ENCODE assay signal across 1 cellular context in the genomic region with DNA sequence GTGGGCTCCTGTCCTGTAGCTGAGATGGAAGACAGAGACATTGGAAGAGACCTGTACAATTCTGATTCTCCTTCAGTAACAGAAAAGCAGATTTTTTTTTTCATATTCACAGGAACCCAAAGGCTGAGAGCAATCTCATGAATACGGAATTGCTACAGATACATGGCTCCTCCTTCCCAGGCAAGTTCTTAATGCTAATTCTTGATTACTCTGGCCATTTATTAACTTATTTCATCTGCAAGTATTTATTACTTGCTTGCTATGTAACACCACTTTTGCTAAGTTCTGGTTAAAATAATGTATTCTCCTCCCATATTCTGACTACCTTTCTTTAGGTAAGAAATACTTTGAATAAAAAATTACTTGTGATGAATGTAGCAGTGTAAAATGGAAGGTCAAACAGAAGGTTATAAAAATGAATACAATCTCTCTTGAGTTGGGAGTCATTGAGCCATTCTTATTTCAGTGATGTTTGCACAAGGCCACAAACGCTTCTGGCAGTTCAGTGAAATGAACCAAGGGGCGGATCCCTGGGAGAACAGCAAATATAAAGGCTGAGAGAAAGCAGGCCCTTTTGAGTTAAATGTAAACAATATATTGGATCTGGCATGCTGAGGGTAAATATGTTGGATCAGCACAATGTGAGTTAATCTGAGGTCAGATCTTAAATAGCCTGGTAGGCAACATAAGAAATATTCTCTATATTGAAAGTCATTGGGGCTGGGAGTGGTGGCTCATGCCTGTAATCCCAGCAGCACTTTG.
TF ChIP-seq lines count a peak whose summit lies in the region.

No MANE protein-coding gene starts in this region.

TF ChIP-seq in HepG2, 621 proteins besides CTCF, POLR2A, EP300 and RAD21 (continued from another document):
- TF ChIP-seq, protein P1, sequence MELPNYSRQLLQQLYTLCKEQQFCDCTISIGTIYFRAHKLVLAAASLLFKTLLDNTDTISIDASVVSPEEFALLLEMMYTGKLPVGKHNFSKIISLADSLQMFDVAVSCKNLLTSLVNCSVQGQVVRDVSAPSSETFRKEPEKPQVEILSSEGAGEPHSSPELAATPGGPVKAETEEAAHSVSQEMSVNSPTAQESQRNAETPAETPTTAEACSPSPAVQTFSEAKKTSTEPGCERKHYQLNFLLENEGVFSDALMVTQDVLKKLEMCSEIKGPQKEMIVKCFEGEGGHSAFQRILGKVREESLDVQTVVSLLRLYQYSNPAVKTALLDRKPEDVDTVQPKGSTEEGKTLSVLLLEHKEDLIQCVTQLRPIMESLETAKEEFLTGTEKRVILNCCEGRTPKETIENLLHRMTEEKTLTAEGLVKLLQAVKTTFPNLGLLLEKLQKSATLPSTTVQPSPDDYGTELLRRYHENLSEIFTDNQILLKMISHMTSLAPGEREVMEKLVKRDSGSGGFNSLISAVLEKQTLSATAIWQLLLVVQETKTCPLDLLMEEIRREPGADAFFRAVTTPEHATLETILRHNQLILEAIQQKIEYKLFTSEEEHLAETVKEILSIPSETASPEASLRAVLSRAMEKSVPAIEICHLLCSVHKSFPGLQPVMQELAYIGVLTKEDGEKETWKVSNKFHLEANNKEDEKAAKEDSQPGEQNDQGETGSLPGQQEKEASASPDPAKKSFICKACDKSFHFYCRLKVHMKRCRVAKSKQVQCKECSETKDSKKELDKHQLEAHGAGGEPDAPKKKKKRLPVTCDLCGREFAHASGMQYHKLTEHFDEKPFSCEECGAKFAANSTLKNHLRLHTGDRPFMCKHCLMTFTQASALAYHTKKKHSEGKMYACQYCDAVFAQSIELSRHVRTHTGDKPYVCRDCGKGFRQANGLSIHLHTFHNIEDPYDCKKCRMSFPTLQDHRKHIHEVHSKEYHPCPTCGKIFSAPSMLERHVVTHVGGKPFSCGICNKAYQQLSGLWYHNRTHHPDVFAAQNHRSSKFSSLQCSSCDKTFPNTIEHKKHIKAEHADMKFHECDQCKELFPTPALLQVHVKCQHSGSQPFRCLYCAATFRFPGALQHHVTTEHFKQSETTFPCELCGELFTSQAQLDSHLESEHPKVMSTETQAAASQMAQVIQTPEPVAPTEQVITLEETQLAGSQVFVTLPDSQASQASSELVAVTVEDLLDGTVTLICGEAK (IDR thresholded peaks at IDR 0.05): no peak
- TF ChIP-seq, protein P1 (CRISPR knock-in tag; IDR thresholded peaks at IDR 0.05): no peak
- no peak for TF ChIP-seq ZNF672 (CRISPR knock-in tag; IDR thresholded peaks at IDR 0.05)
- TF ChIP-seq ZNF720 (CRISPR knock-in tag; IDR thresholded peaks at IDR 0.05): no peak
- no peak for TF ChIP-seq MZF1 (CRISPR knock-in tag; IDR thresholded peaks at IDR 0.05; ENCODE audit: borderline replicate concordance)
- TF ChIP-seq, protein P2, sequence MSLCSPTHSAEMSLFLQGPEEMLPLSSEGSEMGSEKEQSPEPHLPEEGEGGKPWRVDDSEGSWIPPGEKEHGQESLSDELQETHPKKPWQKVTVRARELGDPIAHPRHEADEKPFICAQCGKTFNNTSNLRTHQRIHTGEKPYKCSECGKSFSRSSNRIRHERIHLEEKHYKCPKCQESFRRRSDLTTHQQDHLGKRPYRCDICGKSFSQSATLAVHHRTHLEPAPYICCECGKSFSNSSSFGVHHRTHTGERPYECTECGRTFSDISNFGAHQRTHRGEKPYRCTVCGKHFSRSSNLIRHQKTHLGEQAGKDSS (CRISPR knock-in tag; IDR thresholded peaks at IDR 0.05; ENCODE audit: borderline replicate concordance, low read depth): no peak
